ENCODE assay signal across 1 cellular context in genomic region chr5:34185572-34185971, GRCh38.
A peak's percentile ranks its signal among the peaks of the same experiment; 100 is the strongest.
TF ChIP-seq lines count a peak whose summit lies in the region.

No MANE protein-coding gene starts in this region.

TF ChIP-seq in K562, 482 proteins besides CTCF, POLR2A, EP300 and RAD21:
- TF ChIP-seq ZNF717 (CRISPR knock-in tag; IDR thresholded peaks at IDR 0.05) (0 out of 2 replicates have a peak, but pooled peaks have one; percentile 67), ZNF551 (CRISPR knock-in tag; IDR thresholded peaks at IDR 0.05) (peak; percentile 71; the same call in 1 of the 2 replicates), HMG20B (CRISPR knock-in tag; IDR thresholded peaks at IDR 0.05) (0 out of 2 replicates have a peak, but pooled peaks have one; percentile 72), PTRF (tag; IDR thresholded peaks at IDR 0.05) (peak; percentile 39; the same call in 1 of the 2 replicates), ZNF780A (CRISPR knock-in tag; IDR thresholded peaks at IDR 0.05) (peak; percentile 77; the same call in 1 of the 2 replicates)
TF ChIP-seq in K562: peak in this region for 5; not testable (repeated sequence) for 477.
